Comparison of ENCODE assay signal across 8 cellular contexts in genomic region chr10:92239185-92239599, GRCh38. TPM values are rescaled to one million over a fixed set of nuclear protein-coding genes. Genes with fewer than 3 reads are reported as not detected.
A peak's percentile ranks its signal among the peaks of the same experiment; 100 is the strongest.
DNase-seq lines count a peak whose midpoint lies in the region; ATAC-seq and TF ChIP-seq lines count a peak whose summit lies in the region.

No MANE protein-coding gene starts in this region.

- peak overlapping the region; percentile 82 for H3K27ac ChIP-seq in uterus

- TF ChIP-seq CTCF in uterus (IDR thresholded peaks at IDR 0.05), result no peak

- ATAC-seq in central memory CD8-positive, alpha-beta T cell (replicated peaks; ENCODE audit: extremely low read depth, poor library complexity, severe bottlenecking), result no peak
- ATAC-seq in HG03095 (IDR thresholded peaks at IDR 0.05; ENCODE audit: unreplicated experiment) (no peak), GM21529 (IDR thresholded peaks at IDR 0.05; ENCODE audit: unreplicated experiment) (no peak)

- CTCF ChIA-PET in activated naive CD4-positive, alpha-beta T cell treated with anti-CD3 and anti-CD28 coated beads for 36 hours (lab: Charles Lee), result no interaction called here

- H3K36me3 Mint-ChIP-seq in activated naive CD4-positive, alpha-beta T cell treated with anti-CD3 and anti-CD28 coated beads for 36 hours (ENCODE audit: low read depth), result peaks cover 2% of the 10 kb centered on the region
- H3K36me3 Mint-ChIP-seq in central memory CD8-positive, alpha-beta T cell (ENCODE audit: insufficient read depth), result peaks cover 12% of the 10 kb centered on the region

- peaks cover 0 to 4% of the 10 kb centered on the region in 2 donors for H3K4me1 ChIP-seq in uterus

- peak overlapping the region; percentile 65 for H3K4me3 Mint-ChIP-seq in activated naive CD4-positive, alpha-beta T cell treated with anti-CD3 and anti-CD28 coated beads for 36 hours
- peak overlapping the region; percentile 92 for H3K4me3 Mint-ChIP-seq in central memory CD8-positive, alpha-beta T cell

- H3K4me3 ChIP-seq in uterus, result peak overlapping the region; percentile 51 to 62

- H3K9me3 ChIP-seq in uterus, result no peaks in the 10 kb centered on the region

- H3K36me3 ChIP-seq in uterus, result no peaks in the 10 kb centered on the region

- no peak for TF ChIP-seq POLR2A in uterus (IDR thresholded peaks at IDR 0.05)

- H3K27me3 ChIP-seq in uterus, result no peaks in the 10 kb centered on the region

- H3K4me1 Mint-ChIP-seq in activated naive CD4-positive, alpha-beta T cell treated with anti-CD3 and anti-CD28 coated beads for 36 hours (ENCODE audit: low read depth), result peaks cover 13% of the 10 kb centered on the region
- H3K4me1 Mint-ChIP-seq in central memory CD8-positive, alpha-beta T cell, result peaks cover 49% of the 10 kb centered on the region

- no peak for DNase-seq in activated naive CD4-positive, alpha-beta T cell treated with anti-CD3 and anti-CD28 coated beads for 36 hours
- DNase-seq in activated naive CD4-positive, alpha-beta T cell (lab: John Stamatoyannopoulos, UW), result no peak
- no peak for DNase-seq in central memory CD8-positive, alpha-beta T cell (ENCODE audit: low spot score in 2 of 2)
- DNase-seq in mesenteric fat pad (ENCODE audit: low spot score) (peak; percentile 59), uterus (no peak), epidermal melanocyte (ENCODE audit: insufficient read length, low spot score) (no peak)

- H3K9me3 Mint-ChIP-seq in activated naive CD4-positive, alpha-beta T cell treated with anti-CD3 and anti-CD28 coated beads for 36 hours, result no peaks in the 10 kb centered on the region
- no peaks in the 10 kb centered on the region for H3K9me3 Mint-ChIP-seq in central memory CD8-positive, alpha-beta T cell

- intact Hi-C loops in activated naive CD4-positive, alpha-beta T cell treated with anti-CD3 and anti-CD28 coated beads for 36 hours (cut with micrococcal nuclease), result no loop called here
- intact Hi-C loops in uterus (cut with DNase I; ENCODE audit: low total_unique reads), result no loop called here

- H3K27me3 Mint-ChIP-seq in activated naive CD4-positive, alpha-beta T cell treated with anti-CD3 and anti-CD28 coated beads for 36 hours (ENCODE audit: low read depth), result peaks cover 9% of the 10 kb centered on the region
- H3K27me3 Mint-ChIP-seq in central memory CD8-positive, alpha-beta T cell, result no peaks in the 10 kb centered on the region

- H3K27ac Mint-ChIP-seq in activated naive CD4-positive, alpha-beta T cell treated with anti-CD3 and anti-CD28 coated beads for 36 hours, result no peak overlapping the region
- H3K27ac Mint-ChIP-seq in central memory CD8-positive, alpha-beta T cell (ENCODE audit: low read depth), result peak overlapping the region; percentile 64

RNA-seq across cellular contexts. Expression of gene CPEB3, which starts 51.7 kb away (rescaled TPM):
- total RNA-seq in activated naive CD4-positive, alpha-beta T cell treated with anti-CD3 and anti-CD28 coated beads for 36 hours, result 1 to 10 TPM; 1.0 to 1.3 TPM
- total RNA-seq in mesenteric fat pad (4.2 TPM), uterus (1 to 10 TPM; 2.6 to 5.4 (median 3.7) TPM)

RNA-seq across cellular contexts. Expression of gene MARCHF5, which starts 51.8 kb away (rescaled TPM):
- total RNA-seq in activated naive CD4-positive, alpha-beta T cell treated with anti-CD3 and anti-CD28 coated beads for 36 hours, result 10 to 100 TPM; 26.1 to 28.1 TPM
- total RNA-seq in mesenteric fat pad (52.7 TPM), uterus (10 to 100 TPM in 3 of 4 donors, 1 to 10 TPM in 1; 2.8 to 43.7 (median 22.9) TPM)
